ENCODE assay signal across 8 cellular contexts in genomic region chr10:95290801-95291633, GRCh38. TPM values are rescaled to one million over a fixed set of nuclear protein-coding genes. Genes with fewer than 3 reads are reported as not detected.
A peak's percentile ranks its signal among the peaks of the same experiment; 100 is the strongest.
DNase-seq lines count a peak whose midpoint lies in the region; ATAC-seq and TF ChIP-seq lines count a peak whose summit lies in the region.

A gene with protein sequence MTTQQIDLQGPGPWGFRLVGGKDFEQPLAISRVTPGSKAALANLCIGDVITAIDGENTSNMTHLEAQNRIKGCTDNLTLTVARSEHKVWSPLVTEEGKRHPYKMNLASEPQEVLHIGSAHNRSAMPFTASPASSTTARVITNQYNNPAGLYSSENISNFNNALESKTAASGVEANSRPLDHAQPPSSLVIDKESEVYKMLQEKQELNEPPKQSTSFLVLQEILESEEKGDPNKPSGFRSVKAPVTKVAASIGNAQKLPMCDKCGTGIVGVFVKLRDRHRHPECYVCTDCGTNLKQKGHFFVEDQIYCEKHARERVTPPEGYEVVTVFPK (minus strand): TSS chr10:95291003. CDS start chr10:95290915, 88 bp downstream.

- TF ChIP-seq POLR2A in uterus (IDR thresholded peaks at IDR 0.05), result peak; percentile 85 to 90

- H3K4me3 ChIP-seq in epithelial cell of proximal tubule (ENCODE audit: low read depth, low read length), result peak within 1 kb of the TSS; percentile 95
- H3K4me3 ChIP-seq in muscle layer of colon (ENCODE audit: low read depth in 1 of 2, low read length in 2 of 2), result peak within 1 kb of the TSS; percentile 60 to 76
- H3K4me3 ChIP-seq in uterus, result peak within 1 kb of the TSS; percentile 79 to 83

- peak within 1 kb of the TSS; percentile 18; the same call in 1 of the 2 replicates for H3K27ac ChIP-seq in 22Rv1
- H3K27ac ChIP-seq in muscle layer of colon (ENCODE audit: low read depth, low read length), result peak within 1 kb of the TSS; percentile 34
- peak within 1 kb of the TSS; percentile 83 to 88 for H3K27ac ChIP-seq in uterus

- DNase-seq in NCI-H1105 (lab: John Stamatoyannopoulos, UW) (peak; percentile 18), epithelial cell of proximal tubule (ENCODE audit: low read depth) (no peak), uterus (peak; percentile 73 to 75)
- DNase-seq in activated CD4-positive, CD25-positive, alpha-beta regulatory T cell treated with anti-CD3 and anti-CD28 coated beads, Interleukin-2, amount 50 U/mL, for 72 hours, result peak; percentile 40

- H3K9me3 ChIP-seq in muscle layer of colon (ENCODE audit: low read length) (no peaks in the 10 kb centered on the region), uterus (no peaks in the 10 kb centered on the region)

- H3K27me3 ChIP-seq in muscle layer of colon (ENCODE audit: control insufficient read depth in 1 of 2, insufficient read depth in 2 of 2, low read length in 2 of 2) (peaks cover 7 to 13% of the 10 kb centered on the region in 2 donors), uterus (no peaks in the 10 kb centered on the region)

- peak within 1 kb of the TSS; percentile 4 for H3K9ac ChIP-seq in muscle layer of colon (ENCODE audit: low read length)

- H3K4me1 ChIP-seq in muscle layer of colon (ENCODE audit: insufficient read depth, low read length) (peaks cover 12% of the 10 kb centered on the region), uterus (peaks cover 0 to 3% of the 10 kb centered on the region in 2 donors)

- ATAC-seq in HG02623 (IDR thresholded peaks at IDR 0.05; ENCODE audit: unreplicated experiment), result peak; percentile 41

- intact Hi-C loops in uterus (cut with DNase I; ENCODE audit: low total_unique reads), result no loop called here

- H3K36me3 ChIP-seq in muscle layer of colon (ENCODE audit: insufficient read depth, low read length) (no peaks in the 10 kb centered on the region), uterus (no peaks in the 10 kb centered on the region)

- TF ChIP-seq CTCF in 22Rv1 (IDR thresholded peaks at IDR 0.05) (peak; percentile 48), GM12874 (IDR thresholded peaks at IDR 0.05; ENCODE audit: insufficient read depth, low read depth, low read length) (0 out of 2 replicates have a peak, but pooled peaks have one; percentile 18), epithelial cell of proximal tubule (conservative IDR thresholded peaks at IDR 0.05; ENCODE audit: low read depth, low read length) (peak; percentile 21), uterus (IDR thresholded peaks at IDR 0.05) (peak in 3 of 4 experiments; percentile 5 to 65 (median 46))

RNA-seq across cellular contexts. Expression of the gene that starts here (rescaled TPM):
- 43.8 and 117 TPM in 2 replicates for total RNA-seq in epithelial cell of proximal tubule
- 100 to 1,000 TPM in 2 of 4 donors, 10 to 100 TPM in 2; 14.0 to 192 (median 86.7) TPM for total RNA-seq in uterus

Comparison
In these comparisons a context has a peak if more than half of its experiments do, and no peak if none do; other contexts are left out.
1. H3K27ac ChIP-seq: peak in every context shown above with its lines; median percentile 86 in uterus; 34 in muscle layer of colon; 18 in 22Rv1.